8 cellular contexts compared by ENCODE assay signal in genomic region chr1:116556289-116557006, GRCh38. TPM values are rescaled to one million over a fixed set of nuclear protein-coding genes. Genes with fewer than 3 reads are reported as not detected.
DNase-seq lines count a peak whose midpoint lies in the region; ATAC-seq lines count a peak whose summit lies in the region.

No MANE protein-coding gene starts in this region.

- intact Hi-C loops in Right ventricle myocardium superior (cut with DNase I), result no loop called here

- DNase-seq in EH (ENCODE audit: low read depth) (peak; percentile 54), LoVo (ENCODE audit: low spot score) (peak; percentile 94), activated T-cell treated with anti-CD3 and anti-CD28 coated beads for 24 hours (ENCODE audit: low read depth) (peak; percentile 64), Right ventricle myocardium superior (peak; percentile 66), SKM-1 (lab: John Stamatoyannopoulos, UW; ENCODE audit: unreplicated experiment) (no peak), NCI-H187 (lab: John Stamatoyannopoulos, UW) (no peak)
- peak; percentile 51 for DNase-seq in stimulated activated CD8-positive, alpha-beta memory T cell treated with anti-CD3 and anti-CD28 coated beads, Interleukin-12 subunit alpha, Interleukin-12 subunit beta, amount 100 ng/mL, for 1 hour (ENCODE audit: low read depth)

- ATAC-seq in GM21717 (IDR thresholded peaks at IDR 0.05; ENCODE audit: unreplicated experiment) (peak; percentile 59), Right ventricle myocardium superior (ENCODE audit: poor library complexity) (peak; percentile 72)

RNA-seq across cellular contexts. Expression of gene CD58, which starts 14.4 kb away (rescaled TPM):
- total RNA-seq in Right ventricle myocardium superior, result 31.3 TPM

Comparison
In these comparisons a context has a peak if more than half of its experiments do, and no peak if none do; other contexts are left out.
1. DNase-seq: peak in EH (single experiment), LoVo (single experiment), activated T-cell treated with anti-CD3 and anti-CD28 coated beads for 24 hours (single experiment), Right ventricle myocardium superior (single experiment) and stimulated activated CD8-positive, alpha-beta memory T cell treated with anti-CD3 and anti-CD28 coated beads, Interleukin-12 subunit alpha, Interleukin-12 subunit beta, amount 100 ng/mL, for 1 hour (single experiment); none in SKM-1 (single experiment) and NCI-H187 (0 of 2).